14 cellular contexts compared by ENCODE assay signal in the genomic region with DNA sequence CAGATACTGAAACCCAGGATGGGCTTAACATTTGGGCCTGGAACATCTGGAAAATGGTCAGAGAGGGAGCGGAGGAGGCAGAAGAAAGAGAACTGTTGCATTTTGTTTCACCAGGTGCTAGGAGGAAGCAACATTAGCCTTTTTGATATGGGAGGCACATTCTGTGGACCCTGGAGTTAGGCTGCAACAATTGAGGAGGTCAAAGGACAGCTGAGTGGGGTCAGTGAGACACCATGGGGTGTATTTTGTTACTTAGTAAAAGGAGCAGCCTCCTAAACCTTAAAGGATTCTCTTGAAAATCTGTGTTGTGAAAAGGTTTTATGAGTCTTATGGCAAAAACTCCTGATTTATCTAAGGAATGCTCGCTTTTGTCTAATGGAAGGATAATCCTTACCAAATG.
"Had no signal": no experiment of that assay in that cellular context is flagged by ENCODE, and none has a peak within 500 bp of the region (broad histone marks: within the 10 kb centered on the region; RNA-seq: fewer than 3 reads in every experiment).

No MANE protein-coding gene starts in this region.

- H3K9me3 Mint-ChIP-seq: activated CD8-positive, alpha-beta T cell treated with anti-CD3 and anti-CD28 coated beads for 36 hours; activated naive CD8-positive, alpha-beta T cell treated with anti-CD3 and anti-CD28 coated beads, Interleukin-2, amount 50 U/mL, for 24 hours; effector memory CD8-positive, alpha-beta T cell had no signal

- H3K36me3 ChIP-seq: colonic mucosa, left ventricle myocardium inferior, uterus had no signal

- H3K4me3 Mint-ChIP-seq: activated CD8-positive, alpha-beta T cell treated with anti-CD3 and anti-CD28 coated beads for 36 hours; activated naive CD8-positive, alpha-beta T cell treated with anti-CD3 and anti-CD28 coated beads, Interleukin-2, amount 50 U/mL, for 24 hours; effector memory CD8-positive, alpha-beta T cell had no signal

- H3K4me1 Mint-ChIP-seq: activated naive CD8-positive, alpha-beta T cell treated with anti-CD3 and anti-CD28 coated beads, Interleukin-2, amount 50 U/mL, for 24 hours had no signal

- H3K27ac Mint-ChIP-seq: activated CD8-positive, alpha-beta T cell treated with anti-CD3 and anti-CD28 coated beads for 36 hours; activated naive CD8-positive, alpha-beta T cell treated with anti-CD3 and anti-CD28 coated beads, Interleukin-2, amount 50 U/mL, for 24 hours; effector memory CD8-positive, alpha-beta T cell had no signal

- H3K9me3 ChIP-seq: colonic mucosa, left ventricle myocardium inferior, uterus had no signal

- H3K4me1 ChIP-seq: colonic mucosa, left ventricle myocardium inferior, uterus had no signal

- H3K27me3 ChIP-seq: colonic mucosa, uterus had no signal

- H3K27ac ChIP-seq: colonic mucosa, left ventricle myocardium inferior, uterus had no signal

- H3K4me3 ChIP-seq: colonic mucosa, left ventricle myocardium inferior, uterus had no signal

- ATAC-seq: activated CD8-positive, alpha-beta T cell treated with anti-CD3 and anti-CD28 coated beads for 36 hours; activated naive CD8-positive, alpha-beta T cell treated with anti-CD3 and anti-CD28 coated beads, Interleukin-2, amount 50 U/mL, for 24 hours; effector memory CD8-positive, alpha-beta T cell; right cardiac atrium had no signal

- DNase-seq: activated CD8-positive, alpha-beta memory T cell treated with anti-CD3 and anti-CD28 coated beads, Interleukin-2, amount 50 U/mL, for 4 hours; activated CD8-positive, alpha-beta T cell treated with anti-CD3 and anti-CD28 coated beads for 36 hours; activated naive CD4-positive, alpha-beta T cell treated with Interleukin-2 at 50 U/mL for 16 hours; activated naive CD8-positive, alpha-beta T cell treated with anti-CD3 and anti-CD28 coated beads, Interleukin-2, amount 50 U/mL, for 24 hours; colonic mucosa; effector memory CD8-positive, alpha-beta T cell; hypothalamus; left ventricle myocardium inferior; mesenchymal stem cell; nucleus accumbens; right cardiac atrium; small intestine; T-helper 9 cell; uterus had no signal
